ENCODE assay signal across 1 cellular context in the genomic region with DNA sequence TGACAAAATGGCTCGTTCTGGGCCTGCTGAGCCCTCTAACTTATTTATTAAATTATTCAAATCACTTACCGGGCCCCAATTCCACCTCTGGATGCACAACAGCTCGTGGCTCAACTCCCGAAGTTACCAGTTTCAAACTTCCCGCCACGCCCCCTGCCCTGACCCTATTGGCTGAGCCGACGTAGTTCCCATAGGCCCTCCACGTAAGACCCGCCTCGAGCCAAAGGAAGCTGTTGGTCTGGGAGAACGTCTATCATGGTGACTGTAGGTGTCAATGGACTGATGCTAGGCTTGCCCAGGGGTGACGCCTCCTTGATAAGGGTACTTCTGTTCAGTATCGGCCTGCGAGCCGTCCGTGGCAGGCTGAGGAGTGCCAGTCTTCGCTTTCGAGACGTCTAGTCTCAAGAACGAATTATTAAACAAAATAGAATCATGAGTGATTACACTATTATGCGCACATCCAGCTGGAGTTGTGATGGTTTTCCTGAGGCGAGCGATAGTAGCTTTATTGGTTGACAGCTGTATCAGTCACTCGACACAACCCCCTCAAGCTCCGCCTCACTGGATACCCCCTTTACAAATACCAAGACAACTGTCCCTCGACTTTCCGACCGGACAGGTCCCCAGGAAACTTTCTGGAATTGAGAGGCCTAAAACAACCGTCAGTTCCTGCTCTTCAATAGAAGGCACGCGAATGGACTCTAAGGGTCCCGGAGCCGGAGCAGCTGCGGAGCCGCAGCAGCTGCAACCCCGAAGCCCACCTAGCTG.
A peak's percentile ranks its signal among the peaks of the same experiment; 100 is the strongest.
TF ChIP-seq lines count a peak whose summit lies in the region.

A gene (minus strand): TSS at position 134 of the 768 bp plus-strand sequence. CDS start 334 bp downstream, outside the sequence.

TF ChIP-seq in HepG2, 621 proteins besides CTCF, POLR2A, EP300 and RAD21 (continued from another document and continues in another):
- TF ChIP-seq, protein P1, sequence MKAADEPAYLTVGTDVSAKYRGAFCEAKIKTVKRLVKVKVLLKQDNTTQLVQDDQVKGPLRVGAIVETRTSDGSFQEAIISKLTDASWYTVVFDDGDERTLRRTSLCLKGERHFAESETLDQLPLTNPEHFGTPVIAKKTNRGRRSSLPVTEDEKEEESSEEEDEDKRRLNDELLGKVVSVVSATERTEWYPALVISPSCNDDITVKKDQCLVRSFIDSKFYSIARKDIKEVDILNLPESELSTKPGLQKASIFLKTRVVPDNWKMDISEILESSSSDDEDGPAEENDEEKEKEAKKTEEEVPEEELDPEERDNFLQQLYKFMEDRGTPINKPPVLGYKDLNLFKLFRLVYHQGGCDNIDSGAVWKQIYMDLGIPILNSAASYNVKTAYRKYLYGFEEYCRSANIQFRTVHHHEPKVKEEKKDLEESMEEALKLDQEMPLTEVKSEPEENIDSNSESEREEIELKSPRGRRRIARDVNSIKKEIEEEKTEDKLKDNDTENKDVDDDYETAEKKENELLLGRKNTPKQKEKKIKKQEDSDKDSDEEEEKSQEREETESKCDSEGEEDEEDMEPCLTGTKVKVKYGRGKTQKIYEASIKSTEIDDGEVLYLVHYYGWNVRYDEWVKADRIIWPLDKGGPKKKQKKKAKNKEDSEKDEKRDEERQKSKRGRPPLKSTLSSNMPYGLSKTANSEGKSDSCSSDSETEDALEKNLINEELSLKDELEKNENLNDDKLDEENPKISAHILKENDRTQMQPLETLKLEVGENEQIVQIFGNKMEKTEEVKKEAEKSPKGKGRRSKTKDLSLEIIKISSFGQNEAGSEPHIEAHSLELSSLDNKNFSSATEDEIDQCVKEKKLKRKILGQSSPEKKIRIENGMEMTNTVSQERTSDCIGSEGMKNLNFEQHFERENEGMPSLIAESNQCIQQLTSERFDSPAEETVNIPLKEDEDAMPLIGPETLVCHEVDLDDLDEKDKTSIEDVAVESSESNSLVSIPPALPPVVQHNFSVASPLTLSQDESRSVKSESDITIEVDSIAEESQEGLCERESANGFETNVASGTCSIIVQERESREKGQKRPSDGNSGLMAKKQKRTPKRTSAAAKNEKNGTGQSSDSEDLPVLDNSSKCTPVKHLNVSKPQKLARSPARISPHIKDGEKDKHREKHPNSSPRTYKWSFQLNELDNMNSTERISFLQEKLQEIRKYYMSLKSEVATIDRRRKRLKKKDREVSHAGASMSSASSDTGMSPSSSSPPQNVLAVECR (CRISPR knock-in tag; IDR thresholded peaks at IDR 0.05; ENCODE audit: borderline replicate concordance): peak; percentile 93
- no peak for TF ChIP-seq RARG (CRISPR knock-in tag; IDR thresholded peaks at IDR 0.05; ENCODE audit: low read depth)
- TF ChIP-seq, protein P2, sequence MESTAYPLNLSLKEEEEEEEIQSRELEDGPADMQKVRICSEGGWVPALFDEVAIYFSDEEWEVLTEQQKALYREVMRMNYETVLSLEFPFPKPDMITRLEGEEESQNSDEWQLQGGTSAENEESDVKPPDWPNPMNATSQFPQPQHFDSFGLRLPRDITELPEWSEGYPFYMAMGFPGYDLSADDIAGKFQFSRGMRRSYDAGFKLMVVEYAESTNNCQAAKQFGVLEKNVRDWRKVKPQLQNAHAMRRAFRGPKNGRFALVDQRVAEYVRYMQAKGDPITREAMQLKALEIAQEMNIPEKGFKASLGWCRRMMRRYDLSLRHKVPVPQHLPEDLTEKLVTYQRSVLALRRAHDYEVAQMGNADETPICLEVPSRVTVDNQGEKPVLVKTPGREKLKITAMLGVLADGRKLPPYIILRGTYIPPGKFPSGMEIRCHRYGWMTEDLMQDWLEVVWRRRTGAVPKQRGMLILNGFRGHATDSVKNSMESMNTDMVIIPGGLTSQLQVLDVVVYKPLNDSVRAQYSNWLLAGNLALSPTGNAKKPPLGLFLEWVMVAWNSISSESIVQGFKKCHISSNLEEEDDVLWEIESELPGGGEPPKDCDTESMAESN (CRISPR knock-in tag; conservative IDR thresholded peaks at IDR 0.05): peak; percentile 58; the same call in 1 of the 2 replicates
- TF ChIP-seq, protein P3, sequence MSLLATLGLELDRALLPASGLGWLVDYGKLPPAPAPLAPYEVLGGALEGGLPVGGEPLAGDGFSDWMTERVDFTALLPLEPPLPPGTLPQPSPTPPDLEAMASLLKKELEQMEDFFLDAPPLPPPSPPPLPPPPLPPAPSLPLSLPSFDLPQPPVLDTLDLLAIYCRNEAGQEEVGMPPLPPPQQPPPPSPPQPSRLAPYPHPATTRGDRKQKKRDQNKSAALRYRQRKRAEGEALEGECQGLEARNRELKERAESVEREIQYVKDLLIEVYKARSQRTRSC (CRISPR knock-in tag; IDR thresholded peaks at IDR 0.05; ENCODE audit: low read depth): peak; percentile 47; the same call in 1 of the 2 replicates
- no peak for TF ChIP-seq JUND (CRISPR knock-in tag; IDR thresholded peaks at IDR 0.05)
- no peak; the same call in 1 of the 2 replicates for TF ChIP-seq ZNF431 (CRISPR knock-in tag; IDR thresholded peaks at IDR 0.05; ENCODE audit: borderline replicate concordance, low read depth)
- TF ChIP-seq ZNF570 (CRISPR knock-in tag; IDR thresholded peaks at IDR 0.05; ENCODE audit: borderline replicate concordance): no peak
- TF ChIP-seq ZNF124 (CRISPR knock-in tag; IDR thresholded peaks at IDR 0.05): no peak
- peak; percentile 68; the same call in 1 of the 2 replicates for TF ChIP-seq CHD2 (IDR thresholded peaks at IDR 0.05; ENCODE audit: low read depth, low read length)
- TF ChIP-seq KDM2A (CRISPR knock-in tag; IDR thresholded peaks at IDR 0.05; ENCODE audit: borderline replicate concordance, low read depth): peak; percentile 42
- peak; percentile 96 for TF ChIP-seq SIN3B (IDR thresholded peaks at IDR 0.05; ENCODE audit: low read length)
- TF ChIP-seq BORCS8-MEF2B (CRISPR knock-in tag; IDR thresholded peaks at IDR 0.05): peak; percentile 86
- TF ChIP-seq PITX1 (CRISPR knock-in tag; IDR thresholded peaks at IDR 0.05): no peak
- TF ChIP-seq POLR2G (IDR thresholded peaks at IDR 0.05; ENCODE audit: low read depth, low read length): peak; percentile 84
- TF ChIP-seq, protein P4, sequence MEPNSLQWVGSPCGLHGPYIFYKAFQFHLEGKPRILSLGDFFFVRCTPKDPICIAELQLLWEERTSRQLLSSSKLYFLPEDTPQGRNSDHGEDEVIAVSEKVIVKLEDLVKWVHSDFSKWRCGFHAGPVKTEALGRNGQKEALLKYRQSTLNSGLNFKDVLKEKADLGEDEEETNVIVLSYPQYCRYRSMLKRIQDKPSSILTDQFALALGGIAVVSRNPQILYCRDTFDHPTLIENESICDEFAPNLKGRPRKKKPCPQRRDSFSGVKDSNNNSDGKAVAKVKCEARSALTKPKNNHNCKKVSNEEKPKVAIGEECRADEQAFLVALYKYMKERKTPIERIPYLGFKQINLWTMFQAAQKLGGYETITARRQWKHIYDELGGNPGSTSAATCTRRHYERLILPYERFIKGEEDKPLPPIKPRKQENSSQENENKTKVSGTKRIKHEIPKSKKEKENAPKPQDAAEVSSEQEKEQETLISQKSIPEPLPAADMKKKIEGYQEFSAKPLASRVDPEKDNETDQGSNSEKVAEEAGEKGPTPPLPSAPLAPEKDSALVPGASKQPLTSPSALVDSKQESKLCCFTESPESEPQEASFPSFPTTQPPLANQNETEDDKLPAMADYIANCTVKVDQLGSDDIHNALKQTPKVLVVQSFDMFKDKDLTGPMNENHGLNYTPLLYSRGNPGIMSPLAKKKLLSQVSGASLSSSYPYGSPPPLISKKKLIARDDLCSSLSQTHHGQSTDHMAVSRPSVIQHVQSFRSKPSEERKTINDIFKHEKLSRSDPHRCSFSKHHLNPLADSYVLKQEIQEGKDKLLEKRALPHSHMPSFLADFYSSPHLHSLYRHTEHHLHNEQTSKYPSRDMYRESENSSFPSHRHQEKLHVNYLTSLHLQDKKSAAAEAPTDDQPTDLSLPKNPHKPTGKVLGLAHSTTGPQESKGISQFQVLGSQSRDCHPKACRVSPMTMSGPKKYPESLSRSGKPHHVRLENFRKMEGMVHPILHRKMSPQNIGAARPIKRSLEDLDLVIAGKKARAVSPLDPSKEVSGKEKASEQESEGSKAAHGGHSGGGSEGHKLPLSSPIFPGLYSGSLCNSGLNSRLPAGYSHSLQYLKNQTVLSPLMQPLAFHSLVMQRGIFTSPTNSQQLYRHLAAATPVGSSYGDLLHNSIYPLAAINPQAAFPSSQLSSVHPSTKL (CRISPR knock-in tag; IDR thresholded peaks at IDR 0.05): no peak
- TF ChIP-seq KDM4B (CRISPR knock-in tag; IDR thresholded peaks at IDR 0.05): no peak
- peak; percentile 95 for TF ChIP-seq KDM5A (IDR thresholded peaks at IDR 0.05; ENCODE audit: borderline replicate concordance, low read length)
- peak; percentile 88 for TF ChIP-seq ATF1 (CRISPR knock-in tag; IDR thresholded peaks at IDR 0.05)
- peak; percentile 96 for TF ChIP-seq SAP130 (CRISPR knock-in tag; IDR thresholded peaks at IDR 0.05; ENCODE audit: low read depth)
- TF ChIP-seq, protein P5, sequence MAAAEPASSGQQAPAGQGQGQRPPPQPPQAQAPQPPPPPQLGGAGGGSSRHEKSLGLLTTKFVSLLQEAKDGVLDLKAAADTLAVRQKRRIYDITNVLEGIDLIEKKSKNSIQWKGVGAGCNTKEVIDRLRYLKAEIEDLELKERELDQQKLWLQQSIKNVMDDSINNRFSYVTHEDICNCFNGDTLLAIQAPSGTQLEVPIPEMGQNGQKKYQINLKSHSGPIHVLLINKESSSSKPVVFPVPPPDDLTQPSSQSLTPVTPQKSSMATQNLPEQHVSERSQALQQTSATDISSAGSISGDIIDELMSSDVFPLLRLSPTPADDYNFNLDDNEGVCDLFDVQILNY (CRISPR knock-in tag; conservative IDR thresholded peaks at IDR 0.05): peak; percentile 98
- TF ChIP-seq, protein P6, sequence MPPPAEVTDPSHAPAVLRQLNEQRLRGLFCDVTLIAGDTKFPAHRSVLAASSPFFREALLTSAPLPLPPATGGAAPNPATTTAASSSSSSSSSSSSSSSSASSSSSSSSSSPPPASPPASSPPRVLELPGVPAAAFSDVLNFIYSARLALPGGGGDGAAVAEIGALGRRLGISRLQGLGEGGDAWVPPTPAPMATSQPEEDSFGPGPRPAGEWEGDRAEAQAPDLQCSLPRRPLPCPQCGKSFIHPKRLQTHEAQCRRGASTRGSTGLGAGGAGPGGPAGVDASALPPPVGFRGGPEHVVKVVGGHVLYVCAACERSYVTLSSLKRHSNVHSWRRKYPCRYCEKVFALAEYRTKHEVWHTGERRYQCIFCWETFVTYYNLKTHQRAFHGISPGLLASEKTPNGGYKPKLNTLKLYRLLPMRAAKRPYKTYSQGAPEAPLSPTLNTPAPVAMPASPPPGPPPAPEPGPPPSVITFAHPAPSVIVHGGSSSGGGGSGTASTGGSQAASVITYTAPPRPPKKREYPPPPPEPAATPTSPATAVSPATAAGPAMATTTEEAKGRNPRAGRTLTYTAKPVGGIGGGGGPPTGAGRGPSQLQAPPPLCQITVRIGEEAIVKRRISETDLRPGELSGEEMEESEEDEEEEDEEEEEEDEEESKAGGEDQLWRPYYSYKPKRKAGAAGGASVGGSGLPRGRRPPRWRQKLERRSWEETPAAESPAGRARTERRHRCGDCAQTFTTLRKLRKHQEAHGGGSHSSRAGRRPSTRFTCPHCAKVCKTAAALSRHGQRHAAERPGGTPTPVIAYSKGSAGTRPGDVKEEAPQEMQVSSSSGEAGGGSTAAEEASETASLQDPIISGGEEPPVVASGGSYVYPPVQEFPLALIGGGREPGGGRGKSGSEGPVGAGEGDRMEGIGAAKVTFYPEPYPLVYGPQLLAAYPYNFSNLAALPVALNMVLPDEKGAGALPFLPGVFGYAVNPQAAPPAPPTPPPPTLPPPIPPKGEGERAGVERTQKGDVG (CRISPR knock-in tag; IDR thresholded peaks at IDR 0.05; ENCODE audit: borderline replicate concordance): no peak
- TF ChIP-seq ZBTB3 (CRISPR knock-in tag; IDR thresholded peaks at IDR 0.05; ENCODE audit: borderline replicate concordance, low read depth): no peak
- TF ChIP-seq POLR2AphosphoS5 (IDR thresholded peaks at IDR 0.05; ENCODE audit: low read depth, low read length): peak; percentile 76
- no peak for TF ChIP-seq ZNF562 (CRISPR knock-in tag; IDR thresholded peaks at IDR 0.05; ENCODE audit: borderline replicate concordance)
- TF ChIP-seq, protein P7, sequence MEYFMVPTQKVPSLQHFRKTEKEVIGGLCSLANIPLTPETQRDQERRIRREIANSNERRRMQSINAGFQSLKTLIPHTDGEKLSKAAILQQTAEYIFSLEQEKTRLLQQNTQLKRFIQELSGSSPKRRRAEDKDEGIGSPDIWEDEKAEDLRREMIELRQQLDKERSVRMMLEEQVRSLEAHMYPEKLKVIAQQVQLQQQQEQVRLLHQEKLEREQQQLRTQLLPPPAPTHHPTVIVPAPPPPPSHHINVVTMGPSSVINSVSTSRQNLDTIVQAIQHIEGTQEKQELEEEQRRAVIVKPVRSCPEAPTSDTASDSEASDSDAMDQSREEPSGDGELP (IDR thresholded peaks at IDR 0.05; ENCODE audit: borderline replicate concordance, low read depth): peak; percentile 42; the same call in 1 of the 2 replicates
- TF ChIP-seq ZNF446 (CRISPR knock-in tag; IDR thresholded peaks at IDR 0.05): no peak
- TF ChIP-seq ZMYM2 (CRISPR knock-in tag; IDR thresholded peaks at IDR 0.05): no peak
- TF ChIP-seq, protein P8, sequence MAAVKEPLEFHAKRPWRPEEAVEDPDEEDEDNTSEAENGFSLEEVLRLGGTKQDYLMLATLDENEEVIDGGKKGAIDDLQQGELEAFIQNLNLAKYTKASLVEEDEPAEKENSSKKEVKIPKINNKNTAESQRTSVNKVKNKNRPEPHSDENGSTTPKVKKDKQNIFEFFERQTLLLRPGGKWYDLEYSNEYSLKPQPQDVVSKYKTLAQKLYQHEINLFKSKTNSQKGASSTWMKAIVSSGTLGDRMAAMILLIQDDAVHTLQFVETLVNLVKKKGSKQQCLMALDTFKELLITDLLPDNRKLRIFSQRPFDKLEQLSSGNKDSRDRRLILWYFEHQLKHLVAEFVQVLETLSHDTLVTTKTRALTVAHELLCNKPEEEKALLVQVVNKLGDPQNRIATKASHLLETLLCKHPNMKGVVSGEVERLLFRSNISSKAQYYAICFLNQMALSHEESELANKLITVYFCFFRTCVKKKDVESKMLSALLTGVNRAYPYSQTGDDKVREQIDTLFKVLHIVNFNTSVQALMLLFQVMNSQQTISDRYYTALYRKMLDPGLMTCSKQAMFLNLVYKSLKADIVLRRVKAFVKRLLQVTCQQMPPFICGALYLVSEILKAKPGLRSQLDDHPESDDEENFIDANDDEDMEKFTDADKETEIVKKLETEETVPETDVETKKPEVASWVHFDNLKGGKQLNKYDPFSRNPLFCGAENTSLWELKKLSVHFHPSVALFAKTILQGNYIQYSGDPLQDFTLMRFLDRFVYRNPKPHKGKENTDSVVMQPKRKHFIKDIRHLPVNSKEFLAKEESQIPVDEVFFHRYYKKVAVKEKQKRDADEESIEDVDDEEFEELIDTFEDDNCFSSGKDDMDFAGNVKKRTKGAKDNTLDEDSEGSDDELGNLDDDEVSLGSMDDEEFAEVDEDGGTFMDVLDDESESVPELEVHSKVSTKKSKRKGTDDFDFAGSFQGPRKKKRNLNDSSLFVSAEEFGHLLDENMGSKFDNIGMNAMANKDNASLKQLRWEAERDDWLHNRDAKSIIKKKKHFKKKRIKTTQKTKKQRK (IDR thresholded peaks at IDR 0.05; ENCODE audit: low read length): peak; percentile 14; the same call in 1 of the 2 replicates
- no peak for TF ChIP-seq ZMAT3 (CRISPR knock-in tag; conservative IDR thresholded peaks at IDR 0.05)
- TF ChIP-seq, protein P9, sequence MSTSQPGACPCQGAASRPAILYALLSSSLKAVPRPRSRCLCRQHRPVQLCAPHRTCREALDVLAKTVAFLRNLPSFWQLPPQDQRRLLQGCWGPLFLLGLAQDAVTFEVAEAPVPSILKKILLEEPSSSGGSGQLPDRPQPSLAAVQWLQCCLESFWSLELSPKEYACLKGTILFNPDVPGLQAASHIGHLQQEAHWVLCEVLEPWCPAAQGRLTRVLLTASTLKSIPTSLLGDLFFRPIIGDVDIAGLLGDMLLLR (CRISPR knock-in tag; IDR thresholded peaks at IDR 0.05): peak; percentile 65; the same call in 1 of the 2 replicates
- peak; percentile 79 for TF ChIP-seq CREM (IDR thresholded peaks at IDR 0.05)
- no peak for TF ChIP-seq CREM (CRISPR knock-in tag; IDR thresholded peaks at IDR 0.05)
- TF ChIP-seq, protein P10, sequence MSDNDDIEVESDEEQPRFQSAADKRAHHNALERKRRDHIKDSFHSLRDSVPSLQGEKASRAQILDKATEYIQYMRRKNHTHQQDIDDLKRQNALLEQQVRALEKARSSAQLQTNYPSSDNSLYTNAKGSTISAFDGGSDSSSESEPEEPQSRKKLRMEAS (IDR thresholded peaks at IDR 0.05): peak; percentile 81
